21 cellular contexts compared by ENCODE assay signal in the genomic region with DNA sequence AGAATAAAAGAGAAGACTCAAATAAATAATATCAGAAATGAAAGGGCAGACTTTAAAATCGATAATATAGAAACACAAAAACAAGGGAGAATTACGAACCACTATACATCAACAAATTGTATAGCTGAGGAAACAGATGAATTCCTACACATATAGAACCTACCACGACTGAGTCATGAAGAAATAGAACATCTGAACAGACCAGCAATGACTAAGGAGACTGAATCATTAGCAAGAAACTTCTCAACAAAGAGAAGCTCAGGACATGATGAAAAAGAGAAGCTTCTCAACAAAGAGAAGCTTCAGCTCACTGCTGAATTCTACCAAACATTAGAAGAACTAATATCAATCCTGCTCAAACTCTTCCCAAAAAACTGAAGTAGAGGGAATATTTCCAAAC.
DNase-seq lines count a peak whose midpoint lies in the region; ATAC-seq and TF ChIP-seq lines count a peak whose summit lies in the region.
"Had no signal": no experiment of that assay in that cellular context is flagged by ENCODE, and none has a peak within 500 bp of the region (broad histone marks: within the 10 kb centered on the region; RNA-seq: fewer than 3 reads in every experiment).

No MANE protein-coding gene starts in this region.

- CTCF ChIA-PET in activated CD4-positive, alpha-beta T cell treated with anti-CD3 and anti-CD28 coated beads for 36 hours (lab: Charles Lee), result interaction anchor here (1.0 kb wide), 1 partner anchor 50 kb away, joined by 3 read pairs; no protein-coding TSS in a partner anchor
- CTCF ChIA-PET in HEK293T (lab: Yijun Ruan, JAX), result no interaction called here

- peaks cover 5% of the 10 kb centered on the region for H3K27me3 Mint-ChIP-seq in activated CD4-positive, alpha-beta T cell treated with anti-CD3 and anti-CD28 coated beads for 36 hours
- H3K27me3 Mint-ChIP-seq: dendritic cell treated with granulocyte-macrophage colony-stimulating factor and Interleukin-4, amounts not matched to agents 40 ng/mL and 50 ng/mL, for 4 days; T-helper 17 cell had no signal

- intact Hi-C loops in activated CD4-positive, alpha-beta T cell treated with anti-CD3 and anti-CD28 coated beads for 36 hours (cut with DNase I, micrococcal nuclease), result no loop called here

- H3K36me3 Mint-ChIP-seq in activated CD4-positive, alpha-beta T cell treated with anti-CD3 and anti-CD28 coated beads for 36 hours (ENCODE audit: low read depth), result peaks cover 3% of the 10 kb centered on the region
- no peaks in the 10 kb centered on the region for H3K36me3 Mint-ChIP-seq in stimulated activated effector memory CD8-positive, alpha-beta T cell treated with anti-CD3 and anti-CD28 coated beads, Interleukin-12 subunit alpha, Interleukin-12 subunit beta, amount 100 ng/mL, for 72 hours

- H3K4me3 Mint-ChIP-seq in activated CD4-positive, alpha-beta T cell treated with anti-CD3 and anti-CD28 coated beads for 36 hours, result no peak overlapping the region
- no peak overlapping the region for H3K4me3 Mint-ChIP-seq in stimulated activated effector memory CD8-positive, alpha-beta T cell treated with anti-CD3 and anti-CD28 coated beads, Interleukin-12 subunit alpha, Interleukin-12 subunit beta, amount 100 ng/mL, for 72 hours
- H3K4me3 Mint-ChIP-seq: dendritic cell treated with granulocyte-macrophage colony-stimulating factor and Interleukin-4, amounts not matched to agents 40 ng/mL and 50 ng/mL, for 4 days; T-helper 17 cell had no signal

- ATAC-seq in activated CD4-positive, alpha-beta T cell treated with anti-CD3 and anti-CD28 coated beads for 36 hours, result peak; percentile 75
- peak; percentile 69 for ATAC-seq in stimulated activated effector memory CD8-positive, alpha-beta T cell treated with anti-CD3 and anti-CD28 coated beads, Interleukin-12 subunit alpha, Interleukin-12 subunit beta, amount 100 ng/mL, for 72 hours
- ATAC-seq in HG03108 (IDR thresholded peaks at IDR 0.05; ENCODE audit: unreplicated experiment), result no peak
- ATAC-seq: lower lobe of right lung, T-helper 17 cell had no signal

- peaks cover 2% of the 10 kb centered on the region for H3K4me1 Mint-ChIP-seq in activated CD4-positive, alpha-beta T cell treated with anti-CD3 and anti-CD28 coated beads for 36 hours
- no peaks in the 10 kb centered on the region for H3K4me1 Mint-ChIP-seq in stimulated activated effector memory CD8-positive, alpha-beta T cell treated with anti-CD3 and anti-CD28 coated beads, Interleukin-12 subunit alpha, Interleukin-12 subunit beta, amount 100 ng/mL, for 72 hours
- H3K4me1 Mint-ChIP-seq: T-helper 17 cell had no signal

- no peak for DNase-seq in activated CD4-positive, alpha-beta T cell treated with anti-CD3 and anti-CD28 coated beads for 36 hours
- no peak for DNase-seq in activated CD4-positive, alpha-beta T cell treated with anti-CD3 and anti-CD28 coated beads for 4 hours
- peak; percentile 37 for DNase-seq in amniotic epithelial cell (ENCODE audit: low read depth)
- peak; percentile 16 for DNase-seq in fibroblast of peridontal ligament (ENCODE audit: extremely low read depth)
- DNase-seq in stimulated activated effector memory CD8-positive, alpha-beta T cell treated with anti-CD3 and anti-CD28 coated beads, Interleukin-12 subunit alpha, Interleukin-12 subunit beta, amount 100 ng/mL, for 72 hours (ENCODE audit: low spot score in 2 of 2), result no peak
- no peak for DNase-seq in superior temporal gyrus (ENCODE audit: extremely low spot score)
- DNase-seq in HEK293T (ENCODE audit: extremely low spot score), result no peak
- DNase-seq: activated CD4-positive, alpha-beta T cell treated with anti-CD3 and anti-CD28 coated beads, Interleukin-2, amount 50 U/mL, for 1 hour; adrenal gland; DMS79; kidney; lower lobe of right lung; NCI-H1105; NCI-H2029 treated with DMSO at 0.1 percent for 48 hours; NCI-H446; SJCRH30; stimulated activated naive CD4-positive, alpha-beta T cell; T-helper 17 cell had no signal

- no peak overlapping the region for H3K27ac Mint-ChIP-seq in activated CD4-positive, alpha-beta T cell treated with anti-CD3 and anti-CD28 coated beads for 36 hours
- H3K27ac Mint-ChIP-seq in stimulated activated effector memory CD8-positive, alpha-beta T cell treated with anti-CD3 and anti-CD28 coated beads, Interleukin-12 subunit alpha, Interleukin-12 subunit beta, amount 100 ng/mL, for 72 hours, result no peak overlapping the region
- H3K27ac Mint-ChIP-seq: activated T-helper 2 cell treated with anti-CD3 and anti-CD28 coated beads, Interferon-gamma antibody, Interleukin-2, Interleukin-4, amounts not matched to agents 10 μg/mL and 5 μg/mL and 100 μg/mL, durations not matched to agents 14 hours and 24 hours and 36 hours; dendritic cell treated with granulocyte-macrophage colony-stimulating factor and Interleukin-4, amounts not matched to agents 40 ng/mL and 50 ng/mL, for 4 days; T-helper 17 cell had no signal

- POLR2A ChIA-PET in activated CD4-positive, alpha-beta T cell treated with anti-CD3 and anti-CD28 coated beads for 36 hours (lab: Charles Lee), result no interaction called here
- POLR2A ChIA-PET in HEK293T (lab: Yijun Ruan, JAX), result no interaction called here

- peaks cover 11% of the 10 kb centered on the region for H3K9me3 Mint-ChIP-seq in activated CD4-positive, alpha-beta T cell treated with anti-CD3 and anti-CD28 coated beads for 36 hours (ENCODE audit: low read depth)
- peaks cover 11% of the 10 kb centered on the region for H3K9me3 Mint-ChIP-seq in stimulated activated effector memory CD8-positive, alpha-beta T cell treated with anti-CD3 and anti-CD28 coated beads, Interleukin-12 subunit alpha, Interleukin-12 subunit beta, amount 100 ng/mL, for 72 hours

TF ChIP-seq in HEK293T, 16 proteins besides CTCF, POLR2A, EP300 and RAD21:
- TF ChIP-seq HDGF (IDR thresholded peaks at IDR 0.05; ENCODE audit: borderline replicate concordance), result no peak
- TF ChIP-seq FOXA1 (IDR thresholded peaks at IDR 0.05), result no peak
- no peak for TF ChIP-seq SP1 (IDR thresholded peaks at IDR 0.05)
- no peak for TF ChIP-seq L3MBTL2 (conservative IDR thresholded peaks at IDR 0.05)
- no peak for TF ChIP-seq LEF1 (IDR thresholded peaks at IDR 0.05; ENCODE audit: borderline replicate concordance)
- TF ChIP-seq FOXM1 (IDR thresholded peaks at IDR 0.05; ENCODE audit: borderline replicate concordance), result no peak
- no peak for TF ChIP-seq FOXK2 (IDR thresholded peaks at IDR 0.05)
- TF ChIP-seq, protein P1, sequence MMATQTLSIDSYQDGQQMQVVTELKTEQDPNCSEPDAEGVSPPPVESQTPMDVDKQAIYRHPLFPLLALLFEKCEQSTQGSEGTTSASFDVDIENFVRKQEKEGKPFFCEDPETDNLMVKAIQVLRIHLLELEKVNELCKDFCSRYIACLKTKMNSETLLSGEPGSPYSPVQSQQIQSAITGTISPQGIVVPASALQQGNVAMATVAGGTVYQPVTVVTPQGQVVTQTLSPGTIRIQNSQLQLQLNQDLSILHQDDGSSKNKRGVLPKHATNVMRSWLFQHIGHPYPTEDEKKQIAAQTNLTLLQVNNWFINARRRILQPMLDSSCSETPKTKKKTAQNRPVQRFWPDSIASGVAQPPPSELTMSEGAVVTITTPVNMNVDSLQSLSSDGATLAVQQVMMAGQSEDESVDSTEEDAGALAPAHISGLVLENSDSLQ (IDR thresholded peaks at IDR 0.05), result no peak

Comparison
In these comparisons a context has a peak if more than half of its experiments do, and no peak if none do; other contexts are left out.
1. DNase-seq: peak in amniotic epithelial cell (single experiment) and fibroblast of peridontal ligament (single experiment); none in activated CD4-positive, alpha-beta T cell treated with anti-CD3 and anti-CD28 coated beads for 36 hours (single experiment), activated CD4-positive, alpha-beta T cell treated with anti-CD3 and anti-CD28 coated beads for 4 hours (0 of 2), stimulated activated effector memory CD8-positive, alpha-beta T cell treated with anti-CD3 and anti-CD28 coated beads, Interleukin-12 subunit alpha, Interleukin-12 subunit beta, amount 100 ng/mL, for 72 hours (0 of 2), superior temporal gyrus (single experiment) and HEK293T (single experiment).